ENCODE assay signal across 8 cellular contexts in the genomic region with DNA sequence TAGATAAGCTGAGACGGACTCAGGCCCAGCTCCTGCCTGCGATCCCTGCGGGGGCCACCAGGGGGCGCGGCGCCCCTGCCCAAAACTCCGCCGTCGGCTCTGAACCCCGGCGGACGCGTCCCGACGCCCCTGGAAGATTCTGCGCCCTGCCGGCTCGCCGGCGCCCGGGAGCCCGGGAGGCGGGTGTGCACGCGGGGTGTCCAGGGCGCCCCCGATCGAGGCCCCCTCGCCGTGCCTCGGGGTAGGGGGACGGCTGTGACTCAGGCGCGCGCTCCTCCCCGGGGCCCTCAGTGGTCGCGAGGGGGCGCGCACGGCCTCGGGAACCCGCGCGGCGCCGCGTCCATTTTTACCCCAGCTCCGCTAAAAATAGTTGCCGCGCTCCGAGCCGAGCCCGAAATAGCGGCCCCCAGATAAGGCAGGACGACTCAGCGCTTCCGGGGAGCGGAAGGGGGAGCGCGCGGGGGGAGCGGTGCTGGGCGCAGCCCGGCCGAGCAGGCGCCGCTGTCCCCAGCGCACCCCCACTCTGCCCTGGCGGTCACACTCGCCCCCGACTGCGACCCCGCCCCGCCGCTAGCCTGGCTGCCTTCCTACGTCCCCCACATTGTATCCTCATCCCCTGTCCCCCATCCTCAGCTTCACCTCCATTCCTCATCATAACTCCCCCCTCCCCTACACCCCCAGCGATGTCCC. TPM values are rescaled to one million over a fixed set of nuclear protein-coding genes. Genes with fewer than 3 reads are reported as not detected.
DNase-seq lines count a peak whose midpoint lies in the region; ATAC-seq and TF ChIP-seq lines count a peak whose summit lies in the region.

No MANE protein-coding gene starts in this region.

- no peaks in the 10 kb centered on the region for H3K36me3 ChIP-seq in Loucy (ENCODE audit: insufficient read depth, low read length)
- H3K36me3 ChIP-seq in psoas muscle (ENCODE audit: insufficient read depth in 1 of 2, low read depth in 1 of 2) = no peaks in the 10 kb centered on the region
- no peaks in the 10 kb centered on the region for H3K36me3 ChIP-seq in vagina

- H3K4me1 ChIP-seq in Loucy (ENCODE audit: insufficient read depth, low read length, poor library complexity, severe bottlenecking) = peaks cover 15% of the 10 kb centered on the region
- H3K4me1 ChIP-seq in psoas muscle = peaks cover 14% of the 10 kb centered on the region
- peaks cover 22% of the 10 kb centered on the region for H3K4me1 ChIP-seq in vagina

- H3K4me2 ChIP-seq in Loucy (ENCODE audit: low read depth, low read length, poor library complexity, severe bottlenecking) = peak overlapping the region; percentile 64

- no peaks in the 10 kb centered on the region for H4K20me1 ChIP-seq in Loucy (ENCODE audit: insufficient read depth, low read length, poor library complexity, severe bottlenecking)

- H3K79me2 ChIP-seq in Loucy (ENCODE audit: insufficient read depth, low read length) = no peaks in the 10 kb centered on the region

- peak overlapping the region; percentile 83 for H2AFZ ChIP-seq in Loucy (ENCODE audit: low read length)

- H3K27ac ChIP-seq in psoas muscle (peak overlapping the region; percentile 95), vagina (peak overlapping the region; percentile 98)

- H3K9me2 ChIP-seq in Loucy (replicated peaks; ENCODE audit: low read depth, low read length) = no peaks in the 10 kb centered on the region

- intact Hi-C loops in left ventricle myocardium superior (cut with micrococcal nuclease) = loop anchor here (5.0 kb wide), 1 partner anchor 38 kb away; no protein-coding TSS in a partner anchor
- intact Hi-C loops in psoas muscle (cut with DNase I) = loop anchor here (1.0 to 5.0 kb wide), 3 partner anchors 39 to 203 kb away; no protein-coding TSS in a partner anchor
- intact Hi-C loops in vagina (cut with DNase I) = loop anchor here (2.0 kb wide), 1 partner anchor 39 kb away; no protein-coding TSS in a partner anchor

- H3F3A ChIP-seq in Loucy (ENCODE audit: low read depth) = no peaks in the 10 kb centered on the region

- peak; percentile 86 for TF ChIP-seq CTCF in GM10266 (IDR thresholded peaks at IDR 0.05; ENCODE audit: control insufficient read depth, insufficient read depth, low read depth, missing control alignments)
- peak; percentile 91 for TF ChIP-seq CTCF in Loucy (conservative IDR thresholded peaks at IDR 0.05; ENCODE audit: low read length)
- TF ChIP-seq CTCF in psoas muscle (IDR thresholded peaks at IDR 0.05) = peak; percentile 100
- peak; percentile 99 to 100 (median 100) for TF ChIP-seq CTCF in vagina (IDR thresholded peaks at IDR 0.05)

- H3K27me3 ChIP-seq in Loucy (ENCODE audit: insufficient read depth, low read length, poor library complexity, severe bottlenecking) = no peaks in the 10 kb centered on the region
- H3K27me3 ChIP-seq in psoas muscle (ENCODE audit: insufficient read depth in 3 of 3, low read length in 2 of 3) = no peaks in the 10 kb centered on the region
- H3K27me3 ChIP-seq in vagina = no peaks in the 10 kb centered on the region

- ATAC-seq in left ventricle myocardium superior = peak; percentile 74
- ATAC-seq in psoas muscle = peak; percentile 82 to 87 (median 84)

- H3K9me3 ChIP-seq in Loucy (ENCODE audit: insufficient read depth, low read depth, low read length) (no peaks in the 10 kb centered on the region), psoas muscle (no peaks in the 10 kb centered on the region), vagina (no peaks in the 10 kb centered on the region)

- peak; percentile 93 for DNase-seq in GM10266 (ENCODE audit: extremely low spot score)
- DNase-seq in H4 (ENCODE audit: low spot score) = peak; percentile 44
- peak; percentile 66 to 81 (median 79) for DNase-seq in T-helper 1 cell
- DNase-seq in amniotic epithelial cell (ENCODE audit: low read depth) = peak; percentile 70
- DNase-seq in left ventricle myocardium superior = peak; percentile 94
- DNase-seq in psoas muscle = peak; percentile 91 to 96
- no peak for DNase-seq in vagina (ENCODE audit: extremely low spot score in 2 of 2)

- H3K4me3 ChIP-seq in Loucy (ENCODE audit: low read length, poor library complexity, severe bottlenecking) (peak overlapping the region; percentile 79), psoas muscle (peak overlapping the region; percentile 83), vagina (peak overlapping the region; percentile 61 to 81)

- H3K9ac ChIP-seq in Loucy (ENCODE audit: low read depth, low read length, poor library complexity, severe bottlenecking) = peak overlapping the region; percentile 59

- 0% methylated on average over 26 to 78 of the region's 78 CpGs for WGBS in psoas muscle, 3 donors

- no peak for TF ChIP-seq POLR2A in vagina (IDR thresholded peaks at IDR 0.05)

RNA-seq across cellular contexts. Expression of gene ERCC1, which starts 16.0 kb away (rescaled TPM):
- total RNA-seq in H4 (2014; rRNA removed; shearing (Covaris generic)) = 49.3 and 84.0 TPM in 2 replicates
- total RNA-seq in left ventricle myocardium superior = 150 TPM
- 100 to 1,000 TPM in 1 of 4 donors, 10 to 100 TPM in 3; 59.5 to 145 (median 74.2) TPM for total RNA-seq in psoas muscle
- polyA plus RNA-seq in psoas muscle = 1,000 to 10,000 TPM in 1 of 3 donors, 10 to 100 TPM in 2; 84.6 to 2,153 (median 96.4) TPM
- 123 TPM for total RNA-seq in vagina

RNA-seq across cellular contexts. Expression of gene FOSB, which starts 28.1 kb away (rescaled TPM):
- total RNA-seq in H4 (2014; rRNA removed; shearing (Covaris generic)) = 1.2 TPM in 1 of 2 replicates, not detected in the other
- total RNA-seq in left ventricle myocardium superior (0.79 TPM), psoas muscle (1 to 10 TPM in 3 of 4 donors, under 1 TPM in 1; 0.32 to 9.4 (median 1.7) TPM), vagina (20.6 TPM)
- 1 to 10 TPM in 1 of 3 donors, under 1 TPM in 2; 0.41 to 5.4 (median 0.65) TPM for polyA plus RNA-seq in psoas muscle

RNA-seq across cellular contexts. Expression of gene POLR1G, which starts 33.3 kb away (rescaled TPM):
- total RNA-seq in H4 (2014; rRNA removed; shearing (Covaris generic)) = 6.8 and 9.0 TPM in 2 replicates
- 7.0 TPM for total RNA-seq in left ventricle myocardium superior
- 1 to 10 TPM; 6.0 to 9.6 (median 7.1) TPM for total RNA-seq in psoas muscle
- polyA plus RNA-seq in psoas muscle = 10 to 100 TPM in 2 of 3 donors, 1 to 10 TPM in 1; 8.8 to 12.5 (median 11.3) TPM
- total RNA-seq in vagina = 2.2 TPM

RNA-seq across cellular contexts. Expression of gene PPP1R13L, which starts 34.8 kb away (rescaled TPM):
- total RNA-seq in H4 (2014; rRNA removed; shearing (Covaris generic)) = 0.14 and 1.1 TPM in 2 replicates
- total RNA-seq in left ventricle myocardium superior (222 TPM), psoas muscle (1 to 10 TPM; 4.1 to 6.9 (median 5.8) TPM), vagina (111 TPM)
- 10 to 100 TPM in 1 of 3 donors, 1 to 10 TPM in 2; 1.8 to 21.4 (median 1.9) TPM for polyA plus RNA-seq in psoas muscle

RNA-seq across cellular contexts. Expression of gene RTN2, which starts 57.1 kb away (rescaled TPM):
- total RNA-seq in H4 (2014; rRNA removed; shearing (Covaris generic)) = 3.5 and 6.1 TPM in 2 replicates
- total RNA-seq in left ventricle myocardium superior (29.8 TPM), psoas muscle (100 to 1,000 TPM; 214 to 272 (median 242) TPM), vagina (13.0 TPM)
- polyA plus RNA-seq in psoas muscle = 100 to 1,000 TPM in 1 of 3 donors, 10 to 100 TPM in 2; 46.6 to 199 (median 85.8) TPM

Comparison
In these comparisons a context has a peak if more than half of its experiments do, and no peak if none do; other contexts are left out.
1. DNase-seq: peak in GM10266 (single experiment), H4 (single experiment), T-helper 1 cell (5 of 5), amniotic epithelial cell (single experiment), left ventricle myocardium superior (single experiment) and psoas muscle (2 of 2); none in vagina (0 of 2).
2. Peak in every context shown above with its lines, with median percentiles within 50 percentile points of each other: CTCF ChIP-seq and H3K4me3 ChIP-seq.